Comparison of ENCODE assay signal across 8 cellular contexts in genomic region chr12:6141048-6141447, GRCh38. TPM values are rescaled to one million over a fixed set of nuclear protein-coding genes. Genes with fewer than 3 reads are reported as not detected.
DNase-seq lines count a peak whose midpoint lies in the region; ATAC-seq and TF ChIP-seq lines count a peak whose summit lies in the region.

No MANE protein-coding gene starts in this region.

- H3K27ac ChIP-seq in brain microvascular endothelial cell (peak overlapping the region; percentile 22), muscle layer of duodenum (ENCODE audit: low read length) (peak overlapping the region; percentile 75), thymus (ENCODE audit: low read depth) (peak overlapping the region; percentile 80)

- peak overlapping the region; percentile 28 for H3K4me3 Mint-ChIP-seq in activated CD4-positive, alpha-beta T cell treated with anti-CD3 and anti-CD28 coated beads for 36 hours

- no peaks in the 10 kb centered on the region for H3K36me3 ChIP-seq in brain microvascular endothelial cell (replicated peaks)
- no peaks in the 10 kb centered on the region for H3K36me3 ChIP-seq in muscle layer of duodenum (ENCODE audit: control insufficient read depth in 1 of 2, insufficient read depth in 2 of 2, low read length in 2 of 2)
- H3K36me3 ChIP-seq in thymus (ENCODE audit: control insufficient read depth, insufficient read depth): no peaks in the 10 kb centered on the region

- CTCF ChIA-PET in activated CD4-positive, alpha-beta T cell treated with anti-CD3 and anti-CD28 coated beads for 36 hours (lab: Charles Lee): interaction anchor here (0.6 to 2.4 kb wide), 16 partner anchors 9 to 248 kb away, joined by 3 to 11 read pairs (median 4); partner anchors contain the start of gene VWF

- WGBS in thymus: 24% methylated on average over 5 of the region's 5 CpGs

- H3K4me1 Mint-ChIP-seq in activated CD4-positive, alpha-beta T cell treated with anti-CD3 and anti-CD28 coated beads for 36 hours: peaks cover 48% of the 10 kb centered on the region

- peak overlapping the region; percentile 93 for H3K27ac Mint-ChIP-seq in activated CD4-positive, alpha-beta T cell treated with anti-CD3 and anti-CD28 coated beads for 36 hours

- POLR2A ChIA-PET in activated CD4-positive, alpha-beta T cell treated with anti-CD3 and anti-CD28 coated beads for 36 hours (lab: Charles Lee): interaction anchor here (1.0 kb wide), 1 partner anchor 27 kb away, joined by 3 read pairs; no protein-coding TSS in a partner anchor

- H3K4me3 ChIP-seq in brain microvascular endothelial cell (ENCODE audit: low read depth, low read length) (no peak overlapping the region), muscle layer of duodenum (ENCODE audit: low read depth in 1 of 2, low read length in 2 of 2) (no peak overlapping the region), thymus (ENCODE audit: low read length) (no peak overlapping the region)

- no peaks in the 10 kb centered on the region for H3K36me3 Mint-ChIP-seq in activated CD4-positive, alpha-beta T cell treated with anti-CD3 and anti-CD28 coated beads for 36 hours (ENCODE audit: low read depth)

- TF ChIP-seq CTCF in brain microvascular endothelial cell (IDR thresholded peaks at IDR 0.05; ENCODE audit: low read depth, low read length, missing control alignments): no peak

- H3K4me1 ChIP-seq in muscle layer of duodenum (ENCODE audit: control insufficient read depth in 1 of 2, insufficient read depth in 2 of 2, low read length in 2 of 2): no peaks in the 10 kb centered on the region
- peaks cover 23% of the 10 kb centered on the region for H3K4me1 ChIP-seq in thymus (ENCODE audit: control insufficient read depth, insufficient read depth, low read length)

- ATAC-seq in activated CD4-positive, alpha-beta T cell treated with anti-CD3 and anti-CD28 coated beads for 36 hours: peak; percentile 77
- ATAC-seq in GM21825 (IDR thresholded peaks at IDR 0.05; ENCODE audit: unreplicated experiment): no peak

- H3K9me3 ChIP-seq in muscle layer of duodenum (ENCODE audit: control insufficient read depth in 1 of 2, low read length in 2 of 2): no peaks in the 10 kb centered on the region
- no peaks in the 10 kb centered on the region for H3K9me3 ChIP-seq in thymus (ENCODE audit: control insufficient read depth)

- peak; percentile 58 for DNase-seq in activated CD4-positive, alpha-beta T cell treated with anti-CD3 and anti-CD28 coated beads for 36 hours
- DNase-seq in activated CD4-positive, alpha-beta T cell treated with anti-CD3 and anti-CD28 coated beads for 1 hour: no peak
- DNase-seq in brain microvascular endothelial cell (peak; percentile 66), NCI-H2081 treated with DMSO at 0.1 percent for 48 hours (lab: John Stamatoyannopoulos, UW) (no peak), NCI-H128 (lab: John Stamatoyannopoulos, UW; ENCODE audit: unreplicated experiment) (no peak)

- no peaks in the 10 kb centered on the region for H3K27me3 ChIP-seq in brain microvascular endothelial cell (replicated peaks)
- H3K27me3 ChIP-seq in muscle layer of duodenum (ENCODE audit: low read depth, low read length): no peaks in the 10 kb centered on the region
- no peaks in the 10 kb centered on the region for H3K27me3 ChIP-seq in thymus (ENCODE audit: control insufficient read depth, insufficient read depth)

- in situ Hi-C loops in brain microvascular endothelial cell (cut with HindIII; ENCODE audit: low pct_ligation_motif_present, low sequenced_read_pairs): no loop called here

- H3K27me3 Mint-ChIP-seq in activated CD4-positive, alpha-beta T cell treated with anti-CD3 and anti-CD28 coated beads for 36 hours: no peaks in the 10 kb centered on the region

- H3K9me3 Mint-ChIP-seq in activated CD4-positive, alpha-beta T cell treated with anti-CD3 and anti-CD28 coated beads for 36 hours (ENCODE audit: low read depth): peaks cover 3% of the 10 kb centered on the region

- intact Hi-C loops in activated CD4-positive, alpha-beta T cell treated with anti-CD3 and anti-CD28 coated beads for 36 hours (cut with DNase I, micrococcal nuclease): loop anchor here in 1 of 2 experiments (1.0 kb wide), 1 partner anchor 26 kb away; no protein-coding TSS in a partner anchor

RNA-seq across cellular contexts. Expression of gene VWF, which starts 16.6 kb away (rescaled TPM):
- total RNA-seq in activated CD4-positive, alpha-beta T cell treated with anti-CD3 and anti-CD28 coated beads for 36 hours: under 1 TPM in 1 of 2 experiments, not detected in 1; 0.07 TPM
- polyA plus RNA-seq in thymus: 33.8 TPM

RNA-seq across cellular contexts. Expression of gene CD9, which starts 59.2 kb away (rescaled TPM):
- 10 to 100 TPM; 11.5 to 12.8 TPM for total RNA-seq in activated CD4-positive, alpha-beta T cell treated with anti-CD3 and anti-CD28 coated beads for 36 hours
- 198 TPM for polyA plus RNA-seq in thymus

Comparison
In these comparisons a context has a peak if more than half of its experiments do, and no peak if none do; other contexts are left out.
1. DNase-seq: peak in activated CD4-positive, alpha-beta T cell treated with anti-CD3 and anti-CD28 coated beads for 36 hours (single experiment) and brain microvascular endothelial cell (single experiment); none in activated CD4-positive, alpha-beta T cell treated with anti-CD3 and anti-CD28 coated beads for 1 hour (single experiment), NCI-H2081 treated with DMSO at 0.1 percent for 48 hours (single experiment) and NCI-H128 (single experiment).
2. H3K27ac ChIP-seq: peak in every context shown above with its lines; median percentile 80 in thymus; 75 in muscle layer of duodenum; 22 in brain microvascular endothelial cell.